ENCODE assay signal across 22 cellular contexts in genomic region chr14:69064596-69064995, GRCh38.
DNase-seq lines count a peak whose midpoint lies in the region; FAIRE-seq and TF ChIP-seq lines count a peak whose summit lies in the region.
"Had no signal": no experiment of that assay in that cellular context is flagged by ENCODE, and none has a peak within 500 bp of the region (broad histone marks: within the 10 kb centered on the region; RNA-seq: fewer than 3 reads in every experiment).

No MANE protein-coding gene starts in this region.

- no peak overlapping the region for H3K9ac ChIP-seq in liver (ENCODE audit: low read depth in 1 of 2, low read length in 2 of 2)
- H3K9ac ChIP-seq: BLaER1, GM23248 had no signal

- H3K4me1 Mint-ChIP-seq in activated naive CD8-positive, alpha-beta T cell (ENCODE audit: low read depth), result peaks cover 3% of the 10 kb centered on the region
- H3K4me1 Mint-ChIP-seq in activated naive CD8-positive, alpha-beta T cell treated with anti-CD3 and anti-CD28 coated beads for 36 hours, result peaks cover 19% of the 10 kb centered on the region
- H3K4me1 Mint-ChIP-seq: B cell had no signal

- no peaks in the 10 kb centered on the region for H3K9me3 ChIP-seq in liver (ENCODE audit: control insufficient read depth in 4 of 4, low read length in 3 of 4)
- H3K9me3 ChIP-seq in small intestine (ENCODE audit: control insufficient read depth, low read depth), result no peaks in the 10 kb centered on the region
- H3K9me3 ChIP-seq: BLaER1, Caco-2 had no signal

- H3K27ac Mint-ChIP-seq in activated naive CD8-positive, alpha-beta T cell, result peak overlapping the region; percentile 58
- H3K27ac Mint-ChIP-seq in activated naive CD8-positive, alpha-beta T cell treated with anti-CD3 and anti-CD28 coated beads for 36 hours, result no peak overlapping the region
- H3K27ac Mint-ChIP-seq: B cell; CD4-positive, CD25-positive, alpha-beta regulatory T cell had no signal

- no peak for DNase-seq in activated naive CD8-positive, alpha-beta T cell treated with anti-CD3 and anti-CD28 coated beads for 36 hours
- peak; percentile 80 for DNase-seq in small intestine
- no peak for DNase-seq in GM20000 (ENCODE audit: low spot score)
- DNase-seq in HK-2 (ENCODE audit: unreplicated experiment), result no peak
- DNase-seq: CD4-positive, CD25-positive, alpha-beta regulatory T cell; CD8-positive, alpha-beta T cell; DMS153; DND-41; GM23248; H7; HCEC 1CT had no signal

- H3K27ac ChIP-seq in liver (ENCODE audit: low read depth in 1 of 2, low read length in 2 of 2), result no peak overlapping the region
- H3K27ac ChIP-seq in small intestine (ENCODE audit: low read depth in 1 of 2, low read length in 1 of 2), result no peak overlapping the region
- H3K27ac ChIP-seq: 22Rv1, BLaER1, C4-2B, GM23248 had no signal

- H3K4me3 Mint-ChIP-seq in activated naive CD8-positive, alpha-beta T cell, result no peak overlapping the region
- H3K4me3 Mint-ChIP-seq in activated naive CD8-positive, alpha-beta T cell treated with anti-CD3 and anti-CD28 coated beads for 36 hours, result no peak overlapping the region
- H3K4me3 Mint-ChIP-seq: B cell; CD4-positive, CD25-positive, alpha-beta regulatory T cell; CD8-positive, alpha-beta T cell had no signal

- TF ChIP-seq CTCF in liver (IDR thresholded peaks at IDR 0.05; ENCODE audit: low read depth, low read length, missing input control) (no peak), GM20000 (IDR thresholded peaks at IDR 0.05; ENCODE audit: extremely low read depth, missing control alignments) (no peak)

- H3K36me3 ChIP-seq in liver (ENCODE audit: control insufficient read depth in 4 of 4, insufficient read depth in 3 of 4, low read depth in 1 of 4, low read length in 3 of 4), result peaks cover 2 to 36% (median 24%) of the 10 kb centered on the region in 4 donors
- peaks cover 6 to 13% of the 10 kb centered on the region in 2 donors for H3K36me3 ChIP-seq in small intestine (ENCODE audit: control insufficient read depth in 2 of 2, insufficient read depth in 2 of 2, low read length in 2 of 2)

- FAIRE-seq in small intestine (lab: Jason Lieb, UNC), result no peak
- FAIRE-seq: A204.1, G401.6, GM12892, H1 had no signal

- TF ChIP-seq RAD21 in liver (IDR thresholded peaks at IDR 0.05), result no peak

- no peaks in the 10 kb centered on the region for H3K9me3 Mint-ChIP-seq in activated naive CD8-positive, alpha-beta T cell (ENCODE audit: low read depth)
- no peaks in the 10 kb centered on the region for H3K9me3 Mint-ChIP-seq in activated naive CD8-positive, alpha-beta T cell treated with anti-CD3 and anti-CD28 coated beads for 36 hours
- H3K9me3 Mint-ChIP-seq: CD4-positive, CD25-positive, alpha-beta regulatory T cell; CD8-positive, alpha-beta T cell had no signal

- H3K4me1 ChIP-seq in liver (ENCODE audit: control insufficient read depth in 4 of 4, insufficient read depth in 4 of 4, low read length in 3 of 4) (no peaks in the 10 kb centered on the region), small intestine (ENCODE audit: control insufficient read depth in 2 of 2, insufficient read depth in 1 of 2, low read depth in 1 of 2, low read length in 1 of 2) (no peaks in the 10 kb centered on the region)
- H3K4me1 ChIP-seq: BLaER1 had no signal

- H3K4me3 ChIP-seq in liver (ENCODE audit: low read depth in 1 of 3, low read length in 3 of 3) (no peak overlapping the region), small intestine (ENCODE audit: low read depth in 1 of 2, low read length in 2 of 2) (no peak overlapping the region)
- H3K4me3 ChIP-seq: BLaER1, GM23248 had no signal

- H3K27me3 Mint-ChIP-seq in activated naive CD8-positive, alpha-beta T cell, result no peaks in the 10 kb centered on the region
- no peaks in the 10 kb centered on the region for H3K27me3 Mint-ChIP-seq in activated naive CD8-positive, alpha-beta T cell treated with anti-CD3 and anti-CD28 coated beads for 36 hours
- H3K27me3 Mint-ChIP-seq: B cell; CD4-positive, CD25-positive, alpha-beta regulatory T cell had no signal

- peaks cover 10% of the 10 kb centered on the region for H3K36me3 Mint-ChIP-seq in activated naive CD8-positive, alpha-beta T cell
- peaks cover 15% of the 10 kb centered on the region for H3K36me3 Mint-ChIP-seq in activated naive CD8-positive, alpha-beta T cell treated with anti-CD3 and anti-CD28 coated beads for 36 hours

- H3K27me3 ChIP-seq in liver (ENCODE audit: control insufficient read depth in 4 of 4, insufficient read depth in 4 of 4, low read length in 3 of 4) (no peaks in the 10 kb centered on the region), small intestine (ENCODE audit: control insufficient read depth in 2 of 2, insufficient read depth in 2 of 2, low read length in 2 of 2) (no peaks in the 10 kb centered on the region)
- H3K27me3 ChIP-seq: BLaER1 had no signal

TF ChIP-seq in liver, 16 proteins besides CTCF, POLR2A, EP300 and RAD21:
- peak; percentile 54 for TF ChIP-seq HNF4G (IDR thresholded peaks at IDR 0.05)
- peak; percentile 76 to 92 for TF ChIP-seq HNF4A (conservative IDR thresholded peaks at IDR 0.05)
- TF ChIP-seq SP1 (IDR thresholded peaks at IDR 0.05), result peak; percentile 13
- TF ChIP-seq FOXA1 (IDR thresholded peaks at IDR 0.05), result no peak
